Comparison of ENCODE assay signal across 34 cellular contexts in genomic region chrX:54320067-54320466, GRCh38.
"Had no signal": no experiment of that assay in that cellular context is flagged by ENCODE, and none has a peak within 500 bp of the region (broad histone marks: within the 10 kb centered on the region; RNA-seq: fewer than 3 reads in every experiment).

No MANE protein-coding gene starts in this region.

- H3K36me3 ChIP-seq: brain microvascular endothelial cell, MG63, WERI-Rb-1 had no signal

- H3K27ac ChIP-seq: brain microvascular endothelial cell, WERI-Rb-1 had no signal

- H3K4me3 ChIP-seq: MG63 had no signal

- H3K9me3 ChIP-seq: MG63 had no signal

- DNase-seq: activated CD4-positive, alpha-beta memory T cell treated with anti-CD3 and anti-CD28 coated beads, Interleukin-2, amount 10 ng/mL, durations not matched to agents 7 days and 5 days; activated CD4-positive, alpha-beta T cell treated with anti-CD3 and anti-CD28 coated beads for 1 hour; activated CD4-positive, alpha-beta T cell treated with anti-CD3 and anti-CD28 coated beads for 48 hours; activated CD4-positive, CD25-positive, alpha-beta regulatory T cell; activated CD8-positive, alpha-beta memory T cell treated with anti-CD3 and anti-CD28 coated beads for 24 hours; activated effector memory CD4-positive, alpha-beta T cell treated with anti-CD3 and anti-CD28 coated beads, Interleukin-2, amount 50 U/mL, for 16 hours; activated naive CD4-positive, alpha-beta T cell; activated naive CD4-positive, alpha-beta T cell treated with anti-CD3 and anti-CD28 coated beads, Interleukin-2, amount 50 U/mL, for 16 hours; activated naive CD8-positive, alpha-beta T cell treated with anti-CD3 and anti-CD28 coated beads for 36 hours; activated T-cell treated with anti-CD3 and anti-CD28 coated beads, Interleukin-2, amount 50 U/mL, for 1 hour; activated T-cell treated with anti-CD3 and anti-CD28 coated beads, Interleukin-2, amount 50 U/mL, for 72 hours; amniotic stem cell; aorta; brain microvascular endothelial cell; Karpas-422; KBM-7; MG63; NCI-H1048; NCI-H1105 treated with DMSO at 0.1 percent for 48 hours; NCI-H1436 treated with DMSO at 0.1 percent for 48 hours; NCI-H187; NCI-H2029 treated with DMSO at 0.1 percent for 48 hours; NCI-H2107; NCI-H2171; NCI-H510A; NCI-H526; NCI-H748 treated with DMSO at 0.1 percent for 48 hours; SHP77 treated with DMSO at 0.1 percent for 48 hours; SW 1271; T-helper 1 cell; T-helper 2 cell; T-helper 9 cell; WERI-Rb-1 had no signal

- H3K27me3 ChIP-seq: brain microvascular endothelial cell, MG63 had no signal

- ATAC-seq: activated T-cell treated with anti-CD3 and anti-CD28 coated beads, Interleukin-2, amount 50 U/mL, for 72 hours; activated T-helper 17 cell treated with anti-CD3 and anti-CD28 coated beads, Interleukin-2, amount 50 U/mL, for 72 hours had no signal
